8 cellular contexts compared by ENCODE assay signal in the genomic region with DNA sequence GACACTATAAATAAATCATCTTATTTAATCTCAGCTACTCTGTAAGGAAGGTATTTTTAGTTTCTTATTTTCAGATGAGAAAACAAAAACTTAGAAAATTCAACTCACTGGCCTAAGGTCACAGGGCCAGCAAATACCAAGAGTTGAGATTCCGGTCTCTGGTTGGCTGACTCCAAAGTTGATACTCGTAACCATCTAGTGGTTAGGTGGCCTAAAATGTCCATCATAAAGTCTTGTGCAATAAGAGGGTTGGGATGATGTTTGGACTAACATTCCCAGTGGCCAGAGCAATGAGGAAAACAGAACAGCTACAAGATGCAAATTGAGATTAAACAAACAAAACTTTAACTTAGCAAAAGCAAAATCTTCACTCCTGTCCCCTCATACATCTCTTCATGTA.
"Had no signal": no experiment of that assay in that cellular context is flagged by ENCODE, and none has a peak within 500 bp of the region (broad histone marks: within the 10 kb centered on the region; RNA-seq: fewer than 3 reads in every experiment).

No MANE protein-coding gene starts in this region.

- ATAC-seq: HCT116, K562 had no signal

- H3K9me3 Mint-ChIP-seq: HFFc6 had no signal

- H3K9me3 ChIP-seq: HAP-1 had no signal

- H3K4me3 ChIP-seq: GM23248, HAP-1, K562 had no signal

- H3K9ac ChIP-seq: GM23248 had no signal

- H3K27ac Mint-ChIP-seq: HFFc6 had no signal

- H3K4me3 Mint-ChIP-seq: HFFc6 had no signal

- H2AFZ ChIP-seq: GM23248 had no signal

- DNase-seq: GM23248, GOT3, H7, HFFc6, KG1 had no signal

- H3K27ac ChIP-seq: GM23248 had no signal

- H3K36me3 ChIP-seq: HAP-1 had no signal
